Comparison of ENCODE assay signal across 1 cellular context in the genomic region with DNA sequence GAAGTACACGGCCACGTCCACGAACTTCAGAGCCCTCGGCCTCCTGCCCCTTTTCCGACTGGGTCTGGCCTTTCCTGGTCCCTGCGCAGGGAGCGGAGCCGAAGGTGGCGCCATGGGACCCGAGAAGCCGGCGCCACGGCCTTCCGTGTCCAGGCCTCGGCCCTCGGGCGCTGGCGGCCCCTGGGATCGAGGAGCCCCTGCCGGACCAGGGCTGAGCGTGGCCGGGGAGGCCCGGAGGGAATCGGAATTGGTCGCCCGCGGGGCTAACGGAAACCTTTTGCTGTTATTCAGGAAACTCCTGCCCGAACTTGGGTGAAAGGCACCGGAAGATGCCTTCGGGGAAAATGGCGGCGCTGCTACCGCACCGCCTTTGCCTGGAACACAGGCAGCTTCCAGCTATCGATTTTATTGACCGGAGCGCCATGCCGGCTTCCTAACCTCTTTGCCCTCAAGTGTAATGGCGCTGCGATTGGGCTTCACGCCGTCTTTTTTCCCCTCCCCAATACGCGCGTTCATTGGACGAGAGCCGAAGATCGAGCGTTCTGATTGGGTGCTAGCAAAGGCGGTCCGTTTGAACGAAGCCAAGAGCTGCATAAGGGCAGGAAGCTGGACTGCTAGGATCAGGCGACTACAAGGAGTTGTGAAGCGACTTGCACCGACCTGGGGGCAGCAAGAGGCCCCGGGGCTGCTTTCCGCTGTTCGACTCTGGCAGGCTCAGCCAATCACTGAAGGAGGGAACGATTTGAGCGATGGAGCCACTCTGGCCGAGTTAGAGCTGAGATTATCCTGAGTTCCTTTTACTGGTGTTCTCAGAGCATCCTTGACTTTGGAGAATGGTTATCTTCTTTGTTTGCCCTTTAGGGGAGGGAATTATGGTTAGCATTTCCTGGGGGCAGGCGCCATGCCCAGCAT.
TF ChIP-seq lines count a peak whose summit lies in the region.

TSS of gene ZNF689 (minus strand) at position 462 of the 912 bp plus-strand sequence. CDS start at position 114, 348 bp downstream.

TF ChIP-seq in GM12878, 131 proteins besides CTCF, POLR2A, EP300 and RAD21 (continued from another document and continues in another):
- TF ChIP-seq, protein P1, sequence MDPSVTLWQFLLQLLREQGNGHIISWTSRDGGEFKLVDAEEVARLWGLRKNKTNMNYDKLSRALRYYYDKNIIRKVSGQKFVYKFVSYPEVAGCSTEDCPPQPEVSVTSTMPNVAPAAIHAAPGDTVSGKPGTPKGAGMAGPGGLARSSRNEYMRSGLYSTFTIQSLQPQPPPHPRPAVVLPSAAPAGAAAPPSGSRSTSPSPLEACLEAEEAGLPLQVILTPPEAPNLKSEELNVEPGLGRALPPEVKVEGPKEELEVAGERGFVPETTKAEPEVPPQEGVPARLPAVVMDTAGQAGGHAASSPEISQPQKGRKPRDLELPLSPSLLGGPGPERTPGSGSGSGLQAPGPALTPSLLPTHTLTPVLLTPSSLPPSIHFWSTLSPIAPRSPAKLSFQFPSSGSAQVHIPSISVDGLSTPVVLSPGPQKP (IDR thresholded peaks at IDR 0.05; ENCODE audit: low read depth, low read length) = peak; percentile 40; the same call in 1 of the 2 replicates
- TF ChIP-seq, protein P2, sequence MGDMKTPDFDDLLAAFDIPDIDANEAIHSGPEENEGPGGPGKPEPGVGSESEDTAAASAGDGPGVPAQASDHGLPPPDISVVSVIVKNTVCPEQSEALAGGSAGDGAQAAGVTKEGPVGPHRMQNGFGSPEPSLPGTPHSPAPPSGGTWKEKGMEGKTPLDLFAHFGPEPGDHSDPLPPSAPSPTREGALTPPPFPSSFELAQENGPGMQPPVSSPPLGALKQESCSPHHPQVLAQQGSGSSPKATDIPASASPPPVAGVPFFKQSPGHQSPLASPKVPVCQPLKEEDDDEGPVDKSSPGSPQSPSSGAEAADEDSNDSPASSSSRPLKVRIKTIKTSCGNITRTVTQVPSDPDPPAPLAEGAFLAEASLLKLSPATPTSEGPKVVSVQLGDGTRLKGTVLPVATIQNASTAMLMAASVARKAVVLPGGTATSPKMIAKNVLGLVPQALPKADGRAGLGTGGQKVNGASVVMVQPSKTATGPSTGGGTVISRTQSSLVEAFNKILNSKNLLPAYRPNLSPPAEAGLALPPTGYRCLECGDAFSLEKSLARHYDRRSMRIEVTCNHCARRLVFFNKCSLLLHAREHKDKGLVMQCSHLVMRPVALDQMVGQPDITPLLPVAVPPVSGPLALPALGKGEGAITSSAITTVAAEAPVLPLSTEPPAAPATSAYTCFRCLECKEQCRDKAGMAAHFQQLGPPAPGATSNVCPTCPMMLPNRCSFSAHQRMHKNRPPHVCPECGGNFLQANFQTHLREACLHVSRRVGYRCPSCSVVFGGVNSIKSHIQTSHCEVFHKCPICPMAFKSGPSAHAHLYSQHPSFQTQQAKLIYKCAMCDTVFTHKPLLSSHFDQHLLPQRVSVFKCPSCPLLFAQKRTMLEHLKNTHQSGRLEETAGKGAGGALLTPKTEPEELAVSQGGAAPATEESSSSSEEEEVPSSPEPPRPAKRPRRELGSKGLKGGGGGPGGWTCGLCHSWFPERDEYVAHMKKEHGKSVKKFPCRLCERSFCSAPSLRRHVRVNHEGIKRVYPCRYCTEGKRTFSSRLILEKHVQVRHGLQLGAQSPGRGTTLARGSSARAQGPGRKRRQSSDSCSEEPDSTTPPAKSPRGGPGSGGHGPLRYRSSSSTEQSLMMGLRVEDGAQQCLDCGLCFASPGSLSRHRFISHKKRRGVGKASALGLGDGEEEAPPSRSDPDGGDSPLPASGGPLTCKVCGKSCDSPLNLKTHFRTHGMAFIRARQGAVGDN (IDR thresholded peaks at IDR 0.05) = no peak
- TF ChIP-seq, protein P3, sequence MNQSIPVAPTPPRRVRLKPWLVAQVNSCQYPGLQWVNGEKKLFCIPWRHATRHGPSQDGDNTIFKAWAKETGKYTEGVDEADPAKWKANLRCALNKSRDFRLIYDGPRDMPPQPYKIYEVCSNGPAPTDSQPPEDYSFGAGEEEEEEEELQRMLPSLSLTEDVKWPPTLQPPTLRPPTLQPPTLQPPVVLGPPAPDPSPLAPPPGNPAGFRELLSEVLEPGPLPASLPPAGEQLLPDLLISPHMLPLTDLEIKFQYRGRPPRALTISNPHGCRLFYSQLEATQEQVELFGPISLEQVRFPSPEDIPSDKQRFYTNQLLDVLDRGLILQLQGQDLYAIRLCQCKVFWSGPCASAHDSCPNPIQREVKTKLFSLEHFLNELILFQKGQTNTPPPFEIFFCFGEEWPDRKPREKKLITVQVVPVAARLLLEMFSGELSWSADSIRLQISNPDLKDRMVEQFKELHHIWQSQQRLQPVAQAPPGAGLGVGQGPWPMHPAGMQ (IDR thresholded peaks at IDR 0.05; ENCODE audit: borderline replicate concordance) = no peak
- TF ChIP-seq NRF1 (conservative IDR thresholded peaks at IDR 0.05; ENCODE audit: low read depth, low read length) = no peak
- TF ChIP-seq, protein P4, sequence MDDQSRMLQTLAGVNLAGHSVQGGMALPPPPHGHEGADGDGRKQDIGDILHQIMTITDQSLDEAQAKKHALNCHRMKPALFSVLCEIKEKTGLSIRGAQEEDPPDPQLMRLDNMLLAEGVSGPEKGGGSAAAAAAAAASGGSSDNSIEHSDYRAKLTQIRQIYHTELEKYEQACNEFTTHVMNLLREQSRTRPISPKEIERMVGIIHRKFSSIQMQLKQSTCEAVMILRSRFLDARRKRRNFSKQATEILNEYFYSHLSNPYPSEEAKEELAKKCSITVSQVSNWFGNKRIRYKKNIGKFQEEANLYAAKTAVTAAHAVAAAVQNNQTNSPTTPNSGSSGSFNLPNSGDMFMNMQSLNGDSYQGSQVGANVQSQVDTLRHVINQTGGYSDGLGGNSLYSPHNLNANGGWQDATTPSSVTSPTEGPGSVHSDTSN (IDR thresholded peaks at IDR 0.05; ENCODE audit: insufficient replicate concordance, low read depth, low read length) = no peak
- TF ChIP-seq MTA3 (IDR thresholded peaks at IDR 0.05; ENCODE audit: borderline replicate concordance, low read length) = no peak
- peak; percentile 58; the same call in 1 of the 2 replicates for TF ChIP-seq MXI1 (IDR thresholded peaks at IDR 0.05; ENCODE audit: low read depth, low read length)
- TF ChIP-seq LARP7 (IDR thresholded peaks at IDR 0.05) = peak; percentile 67; the same call in 1 of the 2 replicates
- TF ChIP-seq SIN3A (IDR thresholded peaks at IDR 0.05; ENCODE audit: low read depth, low read length) = peak; percentile 73; the same call in 1 of the 2 replicates
- peak; percentile 71; the same call in 1 of the 2 replicates for TF ChIP-seq ZNF207 (IDR thresholded peaks at IDR 0.05; ENCODE audit: borderline replicate concordance)
- no peak for TF ChIP-seq SMAD1 (IDR thresholded peaks at IDR 0.05; ENCODE audit: low read depth, partially characterized antibody)
- no peak for TF ChIP-seq CEBPB (IDR thresholded peaks at IDR 0.05; ENCODE audit: borderline replicate concordance in 1 of 2, low read depth in 2 of 2, low read length in 2 of 2)
- no peak for TF ChIP-seq BMI1 (IDR thresholded peaks at IDR 0.05; ENCODE audit: borderline replicate concordance)
- TF ChIP-seq RELA (IDR thresholded peaks at IDR 0.05; ENCODE audit: borderline replicate concordance, partially characterized antibody) = no peak
- TF ChIP-seq, protein P5, sequence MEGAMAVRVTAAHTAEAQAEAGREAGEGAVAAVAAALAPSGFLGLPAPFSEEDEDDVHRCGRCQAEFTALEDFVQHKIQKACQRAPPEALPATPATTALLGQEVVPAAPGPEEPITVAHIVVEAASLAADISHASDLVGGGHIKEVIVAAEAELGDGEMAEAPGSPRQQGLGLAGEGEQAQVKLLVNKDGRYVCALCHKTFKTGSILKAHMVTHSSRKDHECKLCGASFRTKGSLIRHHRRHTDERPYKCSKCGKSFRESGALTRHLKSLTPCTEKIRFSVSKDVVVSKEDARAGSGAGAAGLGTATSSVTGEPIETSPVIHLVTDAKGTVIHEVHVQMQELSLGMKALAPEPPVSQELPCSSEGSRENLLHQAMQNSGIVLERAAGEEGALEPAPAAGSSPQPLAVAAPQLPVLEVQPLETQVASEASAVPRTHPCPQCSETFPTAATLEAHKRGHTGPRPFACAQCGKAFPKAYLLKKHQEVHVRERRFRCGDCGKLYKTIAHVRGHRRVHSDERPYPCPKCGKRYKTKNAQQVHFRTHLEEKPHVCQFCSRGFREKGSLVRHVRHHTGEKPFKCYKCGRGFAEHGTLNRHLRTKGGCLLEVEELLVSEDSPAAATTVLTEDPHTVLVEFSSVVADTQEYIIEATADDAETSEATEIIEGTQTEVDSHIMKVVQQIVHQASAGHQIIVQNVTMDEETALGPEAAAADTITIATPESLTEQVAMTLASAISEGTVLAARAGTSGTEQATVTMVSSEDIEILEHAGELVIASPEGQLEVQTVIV (IDR thresholded peaks at IDR 0.05; ENCODE audit: borderline replicate concordance, partially characterized antibody) = peak; percentile 91
- TF ChIP-seq HCFC1 (IDR thresholded peaks at IDR 0.05; ENCODE audit: low read length) = peak; percentile 97
- TF ChIP-seq, protein P6, sequence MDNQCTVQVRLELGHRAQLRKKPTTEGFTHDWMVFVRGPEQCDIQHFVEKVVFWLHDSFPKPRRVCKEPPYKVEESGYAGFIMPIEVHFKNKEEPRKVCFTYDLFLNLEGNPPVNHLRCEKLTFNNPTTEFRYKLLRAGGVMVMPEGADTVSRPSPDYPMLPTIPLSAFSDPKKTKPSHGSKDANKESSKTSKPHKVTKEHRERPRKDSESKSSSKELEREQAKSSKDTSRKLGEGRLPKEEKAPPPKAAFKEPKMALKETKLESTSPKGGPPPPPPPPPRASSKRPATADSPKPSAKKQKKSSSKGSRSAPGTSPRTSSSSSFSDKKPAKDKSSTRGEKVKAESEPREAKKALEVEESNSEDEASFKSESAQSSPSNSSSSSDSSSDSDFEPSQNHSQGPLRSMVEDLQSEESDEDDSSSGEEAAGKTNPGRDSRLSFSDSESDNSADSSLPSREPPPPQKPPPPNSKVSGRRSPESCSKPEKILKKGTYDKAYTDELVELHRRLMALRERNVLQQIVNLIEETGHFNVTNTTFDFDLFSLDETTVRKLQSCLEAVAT (IDR thresholded peaks at IDR 0.05) = 0 out of 2 replicates have a peak, but pooled peaks have one; percentile 30
- no peak for TF ChIP-seq SREBF2 (IDR thresholded peaks at IDR 0.05; ENCODE audit: low read length)
- TF ChIP-seq, protein P7, sequence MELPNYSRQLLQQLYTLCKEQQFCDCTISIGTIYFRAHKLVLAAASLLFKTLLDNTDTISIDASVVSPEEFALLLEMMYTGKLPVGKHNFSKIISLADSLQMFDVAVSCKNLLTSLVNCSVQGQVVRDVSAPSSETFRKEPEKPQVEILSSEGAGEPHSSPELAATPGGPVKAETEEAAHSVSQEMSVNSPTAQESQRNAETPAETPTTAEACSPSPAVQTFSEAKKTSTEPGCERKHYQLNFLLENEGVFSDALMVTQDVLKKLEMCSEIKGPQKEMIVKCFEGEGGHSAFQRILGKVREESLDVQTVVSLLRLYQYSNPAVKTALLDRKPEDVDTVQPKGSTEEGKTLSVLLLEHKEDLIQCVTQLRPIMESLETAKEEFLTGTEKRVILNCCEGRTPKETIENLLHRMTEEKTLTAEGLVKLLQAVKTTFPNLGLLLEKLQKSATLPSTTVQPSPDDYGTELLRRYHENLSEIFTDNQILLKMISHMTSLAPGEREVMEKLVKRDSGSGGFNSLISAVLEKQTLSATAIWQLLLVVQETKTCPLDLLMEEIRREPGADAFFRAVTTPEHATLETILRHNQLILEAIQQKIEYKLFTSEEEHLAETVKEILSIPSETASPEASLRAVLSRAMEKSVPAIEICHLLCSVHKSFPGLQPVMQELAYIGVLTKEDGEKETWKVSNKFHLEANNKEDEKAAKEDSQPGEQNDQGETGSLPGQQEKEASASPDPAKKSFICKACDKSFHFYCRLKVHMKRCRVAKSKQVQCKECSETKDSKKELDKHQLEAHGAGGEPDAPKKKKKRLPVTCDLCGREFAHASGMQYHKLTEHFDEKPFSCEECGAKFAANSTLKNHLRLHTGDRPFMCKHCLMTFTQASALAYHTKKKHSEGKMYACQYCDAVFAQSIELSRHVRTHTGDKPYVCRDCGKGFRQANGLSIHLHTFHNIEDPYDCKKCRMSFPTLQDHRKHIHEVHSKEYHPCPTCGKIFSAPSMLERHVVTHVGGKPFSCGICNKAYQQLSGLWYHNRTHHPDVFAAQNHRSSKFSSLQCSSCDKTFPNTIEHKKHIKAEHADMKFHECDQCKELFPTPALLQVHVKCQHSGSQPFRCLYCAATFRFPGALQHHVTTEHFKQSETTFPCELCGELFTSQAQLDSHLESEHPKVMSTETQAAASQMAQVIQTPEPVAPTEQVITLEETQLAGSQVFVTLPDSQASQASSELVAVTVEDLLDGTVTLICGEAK (IDR thresholded peaks at IDR 0.05; ENCODE audit: borderline replicate concordance) = peak; percentile 80; the same call in 1 of the 2 replicates
- TF ChIP-seq NFXL1 (IDR thresholded peaks at IDR 0.05; ENCODE audit: borderline replicate concordance) = no peak
- TF ChIP-seq CUX1 (IDR thresholded peaks at IDR 0.05; ENCODE audit: insufficient replicate concordance, low read depth, low read length) = no peak
- no peak for TF ChIP-seq SMAD5 (IDR thresholded peaks at IDR 0.05; ENCODE audit: low read depth)
